In genomic region chr16:84983308-84983707, GRCh38 we compare ENCODE assay signal across 17 cellular contexts. TPM values are rescaled to one million over a fixed set of nuclear protein-coding genes. Genes with fewer than 3 reads are reported as not detected.
DNase-seq lines count a peak whose midpoint lies in the region; ATAC-seq, FAIRE-seq and TF ChIP-seq lines count a peak whose summit lies in the region.
"Had no signal": no experiment of that assay in that cellular context is flagged by ENCODE, and none has a peak within 500 bp of the region (broad histone marks: within the 10 kb centered on the region; RNA-seq: fewer than 3 reads in every experiment).

No MANE protein-coding gene starts in this region.

- peaks cover 5 to 12% of the 10 kb centered on the region in 2 donors for H3K4me1 Mint-ChIP-seq in effector memory CD8-positive, alpha-beta T cell (ENCODE audit: low read depth in 2 of 2)
- H3K4me1 Mint-ChIP-seq in nephron progenitor cell = peaks cover 34% of the 10 kb centered on the region

- H3K9me3 ChIP-seq in right lobe of liver = no peaks in the 10 kb centered on the region
- no peaks in the 10 kb centered on the region for H3K9me3 ChIP-seq in HepG2 (ENCODE audit: low read length)
- H3K9me3 ChIP-seq: testis had no signal

- H3K27me3 ChIP-seq in right lobe of liver = no peaks in the 10 kb centered on the region
- no peaks in the 10 kb centered on the region for H3K27me3 ChIP-seq in HepG2 (ENCODE audit: control insufficient read depth in 1 of 2, insufficient read depth in 2 of 2, low read length in 2 of 2)
- H3K27me3 ChIP-seq: dorsolateral prefrontal cortex, testis had no signal

- no peaks in the 10 kb centered on the region for H3K27me3 Mint-ChIP-seq in effector memory CD8-positive, alpha-beta T cell
- no peaks in the 10 kb centered on the region for H3K27me3 Mint-ChIP-seq in nephron progenitor cell (ENCODE audit: low read depth, poor library complexity)
- H3K27me3 Mint-ChIP-seq: IgD-negative memory B cell, naive B cell had no signal

- H3K4me1 ChIP-seq in right lobe of liver = no peaks in the 10 kb centered on the region
- peaks cover 29% of the 10 kb centered on the region for H3K4me1 ChIP-seq in HepG2 (ENCODE audit: insufficient read depth, low read length)

- H3K9ac ChIP-seq in HepG2 (ENCODE audit: insufficient read depth, low read depth, low read length) = no peak overlapping the region

- peaks cover 4 to 43% (median 14%) of the 10 kb centered on the region in 4 donors for H3K36me3 ChIP-seq in right lobe of liver
- peaks cover 32 to 77% of the 10 kb centered on the region in 2 experiments for H3K36me3 ChIP-seq in HepG2 (replicated peaks in 1 of 2; ENCODE audit: control insufficient read depth in 1 of 2, insufficient read depth in 2 of 2, low read length in 2 of 2)

- in situ Hi-C loops in HepG2 (cut with HindIII; ENCODE audit: extremely low pct_ligation_motif_present, low pct_unique_long_range_greater_than_20kb) = no loop called here

- POLR2A ChIA-PET in HepG2 (lab: Yijun Ruan, JAX) = interaction anchor here (1.8 kb wide), 1 partner anchor 11 kb away, joined by 5 read pairs; no protein-coding TSS in a partner anchor

- no peak overlapping the region for H3K4me3 Mint-ChIP-seq in effector memory CD8-positive, alpha-beta T cell
- no peak overlapping the region for H3K4me3 Mint-ChIP-seq in nephron progenitor cell
- H3K4me3 Mint-ChIP-seq: IgD-negative memory B cell had no signal

- TF ChIP-seq EP300 in HepG2 (IDR thresholded peaks at IDR 0.05; ENCODE audit: low read depth in 2 of 2, low read length in 2 of 2) (no peak), HepG2 (CRISPR knock-in tag; IDR thresholded peaks at IDR 0.05; ENCODE audit: borderline replicate concordance) (no peak)

- H3K79me2 ChIP-seq in HepG2 (ENCODE audit: insufficient read depth, low read length) = peaks cover 13% of the 10 kb centered on the region

- BruUV-seq in HepG2 (replicated peaks; lab: Mats Ljungman, UMichigan) = no TSS peak

- no peak for DNase-seq in right lobe of liver
- no peak for DNase-seq in HepG2 (ENCODE audit: low spot score)
- DNase-seq in effector memory CD8-positive, alpha-beta T cell = no peak
- no peak for DNase-seq in nephron progenitor cell
- DNase-seq in D721Med (ENCODE audit: insufficient read length, low spot score) = no peak
- no peak for DNase-seq in activated gamma-delta T cell treated with Interleukin-2 at 50 U/mL for 16 hours
- DNase-seq in central memory CD4-positive, alpha-beta T cell = no peak
- DNase-seq: activated CD4-positive, alpha-beta T cell treated with anti-CD3 and anti-CD28 coated beads for 1 hour; naive B cell; NCI-H1694 treated with DMSO at 0.1 percent for 48 hours; NCI-H82; SW 1271 had no signal

- CTCF ChIA-PET in HepG2 (lab: Yijun Ruan, JAX; ENCODE audit: low intra/inter-chr PET ratio, low total read pairs) = no interaction called here

- H4K20me1 ChIP-seq in HepG2 (ENCODE audit: insufficient read depth, low read length) = peaks cover 12% of the 10 kb centered on the region

- no peak overlapping the region for H2AFZ ChIP-seq in HepG2 (ENCODE audit: low read length)

- H3K27ac ChIP-seq in right lobe of liver (no peak overlapping the region), HepG2 (ENCODE audit: extremely low read length, insufficient read depth, low read length) (no peak overlapping the region)
- H3K27ac ChIP-seq: testis had no signal

- H3K36me3 Mint-ChIP-seq in effector memory CD8-positive, alpha-beta T cell (ENCODE audit: insufficient read depth) = peaks cover 68% of the 10 kb centered on the region
- peaks cover 72% of the 10 kb centered on the region for H3K36me3 Mint-ChIP-seq in nephron progenitor cell (ENCODE audit: low read depth)

- TF ChIP-seq RAD21 in HepG2 (CRISPR knock-in tag; IDR thresholded peaks at IDR 0.05) = no peak

- peak overlapping the region; percentile 46 to 83 for H3K27ac Mint-ChIP-seq in effector memory CD8-positive, alpha-beta T cell
- peak overlapping the region; percentile 45 for H3K27ac Mint-ChIP-seq in nephron progenitor cell
- H3K27ac Mint-ChIP-seq: IgD-negative memory B cell had no signal

- FAIRE-seq in HepG2 (lab: Jason Lieb, UNC) = no peak
- no peak for FAIRE-seq in D721Med (lab: Jason Lieb, UNC)

- peak; percentile 37 to 68 (median 42) for ATAC-seq in right lobe of liver
- ATAC-seq in HepG2 = no peak
- no peak for ATAC-seq in effector memory CD8-positive, alpha-beta T cell (replicated peaks)
- no peak for ATAC-seq in GM18868 (IDR thresholded peaks at IDR 0.05; ENCODE audit: unreplicated experiment)

- TF ChIP-seq POLR2A in right lobe of liver (IDR thresholded peaks at IDR 0.05) (no peak), HepG2 (IDR thresholded peaks at IDR 0.05; ENCODE audit: insufficient read depth in 1 of 2, low read depth in 2 of 2, low read length in 2 of 2) (no peak)

- H3K9me3 Mint-ChIP-seq in effector memory CD8-positive, alpha-beta T cell = no peaks in the 10 kb centered on the region
- H3K9me3 Mint-ChIP-seq in nephron progenitor cell = no peaks in the 10 kb centered on the region
- H3K9me3 Mint-ChIP-seq: IgD-negative memory B cell, naive B cell had no signal

- intact Hi-C loops in right lobe of liver (cut with DNase I) = no loop called here
- intact Hi-C loops in HepG2 (cut with micrococcal nuclease; ENCODE audit: unreplicated experiment) = no loop called here

- H3K4me3 ChIP-seq in right lobe of liver (no peak overlapping the region), HepG2 (replicated peaks in 1 of 3; ENCODE audit: insufficient read depth in 1 of 3, low read depth in 2 of 3, low read length in 3 of 3) (no peak overlapping the region)
- H3K4me3 ChIP-seq: dorsolateral prefrontal cortex, smooth muscle cell, testis had no signal

- 80% methylated on average over 2 of the region's 6 CpGs for WGBS in right lobe of liver (ENCODE audit: insufficient coverage, low coverage, low lambda C conversion rate, missing lambda C conversion rate)
- WGBS in HepG2 (ENCODE audit: low lambda C conversion rate) = 98% methylated on average over 5 of the region's 6 CpGs

- H3K4me2 ChIP-seq in HepG2 (ENCODE audit: low read depth, low read length) = no peak overlapping the region
- H3K4me2 ChIP-seq: smooth muscle cell had no signal

- TF ChIP-seq CTCF in right lobe of liver (IDR thresholded peaks at IDR 0.05) = no peak
- no peak for TF ChIP-seq CTCF in HepG2 (CRISPR knock-in tag; IDR thresholded peaks at IDR 0.05)
- no peak for TF ChIP-seq CTCF in nephron progenitor cell (IDR thresholded peaks at IDR 0.05)
- no peak for TF ChIP-seq CTCF in D721Med (IDR thresholded peaks at IDR 0.05; ENCODE audit: insufficient read depth, missing control alignments)

TF ChIP-seq in HepG2, 621 proteins besides CTCF, POLR2A, EP300 and RAD21 (continues in another document):
- TF ChIP-seq ZNF75D (CRISPR knock-in tag; IDR thresholded peaks at IDR 0.05; ENCODE audit: borderline replicate concordance) (no peak), RXRB (CRISPR knock-in tag; IDR thresholded peaks at IDR 0.05; ENCODE audit: borderline replicate concordance) (no peak)

RNA-seq across cellular contexts. Expression of gene ZDHHC7, which starts 28.0 kb away (rescaled TPM):
- 10 to 100 TPM; 10.7 to 27.5 (median 19.0) TPM for total RNA-seq in right lobe of liver
- 39.6 and 46.8 TPM in 2 replicates for total RNA-seq in HepG2 (2016; rRNA removed; fragmentation: Illumina TruSeq; extraction: Trizol)
- total RNA-seq in HepG2 (2016; cell fraction: cytosol; rRNA removed; fragmentation: Illumina TruSeq; extraction: Trizol; ENCODE audit: low read depth) = 7.0 and 8.2 TPM in 2 replicates
- 36.4 and 48.1 TPM in 2 replicates for total RNA-seq in HepG2 (2016; cell fraction: insoluble cytoplasmic fraction; rRNA removed; fragmentation: Illumina TruSeq; extraction: Trizol)
- 31.2 and 33.2 TPM in 2 replicates for total RNA-seq in HepG2 (2016; cell fraction: membrane; rRNA removed; fragmentation: Illumina TruSeq; extraction: Trizol)
- 34.5 and 37.8 TPM in 2 replicates for total RNA-seq in HepG2 (2016; cell fraction: nucleus; rRNA removed; fragmentation: Illumina TruSeq; extraction: Trizol)
- 67.6 and 79.2 TPM in 2 replicates for polyA plus RNA-seq in HepG2 (2011; rRNA removed)
- 96.7 and 128 TPM in 2 replicates for polyA plus RNA-seq in HepG2 (2011; cell fraction: cytosol; rRNA removed)
- 127 and 132 TPM in 2 replicates for polyA plus RNA-seq in HepG2 (2011; cell fraction: nucleus; rRNA removed)
- 56.5 and 63.5 TPM in 2 replicates for polyA plus RNA-seq in HepG2 (2012)
- polyA plus RNA-seq in HepG2 (2016; cell fraction: cytosol; fragmentation: Illumina TruSeq; extraction: Trizol; ENCODE audit: low read depth) = 4.1 and 4.9 TPM in 2 replicates
- 35.0 and 37.7 TPM in 2 replicates for polyA plus RNA-seq in HepG2 (2016; cell fraction: insoluble cytoplasmic fraction; fragmentation: Illumina TruSeq; extraction: Trizol; ENCODE audit: low read depth)
- polyA plus RNA-seq in HepG2 (2016; cell fraction: membrane; fragmentation: Illumina TruSeq; extraction: Trizol; ENCODE audit: low read depth) = 18.0 and 19.5 TPM in 2 replicates
- 57.2 and 68.7 TPM in 2 replicates for polyA plus RNA-seq in HepG2 (2016; cell fraction: nucleus; fragmentation: Illumina TruSeq; extraction: Trizol; ENCODE audit: insufficient read depth, low read depth)
- 49.1 and 145 TPM in 2 replicates for polyA minus RNA-seq in HepG2 (2011; rRNA and poly(A)+ RNA removed; ENCODE audit: low replicate concordance)
- polyA minus RNA-seq in HepG2 (2011; cell fraction: cytosol; rRNA and poly(A)+ RNA removed) = 43.3 and 54.9 TPM in 2 replicates
- polyA minus RNA-seq in HepG2 (2011; cell fraction: nucleus; rRNA and poly(A)+ RNA removed) = 53.7 and 58.9 TPM in 2 replicates

RNA-seq across cellular contexts. Expression of gene KIAA0513, which starts 44.3 kb away (rescaled TPM):
- total RNA-seq in right lobe of liver (1 to 10 TPM; 2.6 to 7.4 (median 4.7) TPM), HepG2 (2016; rRNA removed; fragmentation: Illumina TruSeq; extraction: Trizol) (1.5 and 1.8 TPM in 2 replicates)
- total RNA-seq in HepG2 (2016; cell fraction: cytosol; rRNA removed; fragmentation: Illumina TruSeq; extraction: Trizol; ENCODE audit: low read depth) = 0.62 and 0.91 TPM in 2 replicates
- total RNA-seq in HepG2 (2016; cell fraction: insoluble cytoplasmic fraction; rRNA removed; fragmentation: Illumina TruSeq; extraction: Trizol) = 1.5 and 1.7 TPM in 2 replicates
- total RNA-seq in HepG2 (2016; cell fraction: membrane; rRNA removed; fragmentation: Illumina TruSeq; extraction: Trizol) = 0.99 and 1.1 TPM in 2 replicates
- 0.75 and 1.6 TPM in 2 replicates for total RNA-seq in HepG2 (2016; cell fraction: nucleus; rRNA removed; fragmentation: Illumina TruSeq; extraction: Trizol)
- 1.8 and 2.4 TPM in 2 replicates for polyA plus RNA-seq in HepG2 (2011; rRNA removed)
- 1.6 and 2.3 TPM in 2 replicates for polyA plus RNA-seq in HepG2 (2011; cell fraction: cytosol; rRNA removed)
- polyA plus RNA-seq in HepG2 (2011; cell fraction: nucleus; rRNA removed) = 6.1 and 6.2 TPM in 2 replicates
- 1.6 and 2.5 TPM in 2 replicates for polyA plus RNA-seq in HepG2 (2012)
- polyA plus RNA-seq in HepG2 (2016; cell fraction: cytosol; fragmentation: Illumina TruSeq; extraction: Trizol; ENCODE audit: low read depth) = 0.47 and 1.2 TPM in 2 replicates
- 1.3 and 1.5 TPM in 2 replicates for polyA plus RNA-seq in HepG2 (2016; cell fraction: insoluble cytoplasmic fraction; fragmentation: Illumina TruSeq; extraction: Trizol; ENCODE audit: low read depth)
- 0.90 and 1.2 TPM in 2 replicates for polyA plus RNA-seq in HepG2 (2016; cell fraction: membrane; fragmentation: Illumina TruSeq; extraction: Trizol; ENCODE audit: low read depth)
- 1.4 and 2.0 TPM in 2 replicates for polyA plus RNA-seq in HepG2 (2016; cell fraction: nucleus; fragmentation: Illumina TruSeq; extraction: Trizol; ENCODE audit: insufficient read depth, low read depth)
- polyA minus RNA-seq in HepG2 (2011; rRNA and poly(A)+ RNA removed; ENCODE audit: low replicate concordance) = 1.2 and 3.4 TPM in 2 replicates
- polyA minus RNA-seq in HepG2 (2011; cell fraction: cytosol; rRNA and poly(A)+ RNA removed) = 0.99 and 1.8 TPM in 2 replicates
- polyA minus RNA-seq in HepG2 (2011; cell fraction: nucleus; rRNA and poly(A)+ RNA removed) = 3.6 and 5.5 TPM in 2 replicates

Comparison
In these comparisons a context has a peak if more than half of its experiments do, and no peak if none do; other contexts are left out.
1. ATAC-seq: peak in right lobe of liver (4 of 4); none in HepG2 (single experiment), effector memory CD8-positive, alpha-beta T cell (single experiment) and GM18868 (single experiment).